ENCODE assay signal across 1 cellular context in genomic region chr17:1597861-1598342, GRCh38.
TF ChIP-seq lines count a peak whose summit lies in the region.

No MANE protein-coding gene starts in this region.

TF ChIP-seq in HepG2, 621 proteins besides CTCF, POLR2A, EP300 and RAD21 (continued from another document and continues in another):
- TF ChIP-seq SIX4 (CRISPR knock-in tag; IDR thresholded peaks at IDR 0.05) (no peak), ZNF747 (CRISPR knock-in tag; IDR thresholded peaks at IDR 0.05; ENCODE audit: borderline replicate concordance) (0 out of 2 replicates have a peak, but pooled peaks have one; percentile 19), PRDM15 (CRISPR knock-in tag; IDR thresholded peaks at IDR 0.05) (no peak), ETV5 (CRISPR knock-in tag; IDR thresholded peaks at IDR 0.05; ENCODE audit: borderline replicate concordance) (peak; percentile 92), FUBP1 (CRISPR knock-in tag; IDR thresholded peaks at IDR 0.05; ENCODE audit: borderline replicate concordance) (no peak), TBX2 (CRISPR knock-in tag; IDR thresholded peaks at IDR 0.05; ENCODE audit: borderline replicate concordance) (peak; percentile 67; the same call in 1 of the 2 replicates), ZNF616 (CRISPR knock-in tag; IDR thresholded peaks at IDR 0.05; ENCODE audit: low read depth) (0 out of 2 replicates have a peak, but pooled peaks have one; percentile 44), NCOA5 (CRISPR knock-in tag; IDR thresholded peaks at IDR 0.05) (no peak), ZNF263 (CRISPR knock-in tag; IDR thresholded peaks at IDR 0.05) (no peak), ATM (IDR thresholded peaks at IDR 0.05; ENCODE audit: borderline replicate concordance) (no peak), HHEX (CRISPR knock-in tag; IDR thresholded peaks at IDR 0.05) (no peak), NCOA2 (CRISPR knock-in tag; IDR thresholded peaks at IDR 0.05) (peak; percentile 77; the same call in 1 of the 2 replicates), GABPB1 (CRISPR knock-in tag; IDR thresholded peaks at IDR 0.05) (peak; percentile 49), GATAD2A (CRISPR knock-in tag; IDR thresholded peaks at IDR 0.05) (peak; percentile 92), ZNF264 (CRISPR knock-in tag; IDR thresholded peaks at IDR 0.05) (0 out of 2 replicates have a peak, but pooled peaks have one; percentile 35), SOX5 (CRISPR knock-in tag; IDR thresholded peaks at IDR 0.05; ENCODE audit: borderline replicate concordance) (peak; percentile 71), ZFP36L2 (CRISPR knock-in tag; IDR thresholded peaks at IDR 0.05) (no peak), ZNF605 (CRISPR knock-in tag; IDR thresholded peaks at IDR 0.05) (peak; percentile 90), AKAP8 (CRISPR knock-in tag; IDR thresholded peaks at IDR 0.05) (no peak), ZSCAN25 (CRISPR knock-in tag; IDR thresholded peaks at IDR 0.05) (no peak), ZNF577 (CRISPR knock-in tag; IDR thresholded peaks at IDR 0.05; ENCODE audit: borderline replicate concordance, low read depth) (no peak), ZNF784 (CRISPR knock-in tag; IDR thresholded peaks at IDR 0.05; ENCODE audit: borderline replicate concordance) (no peak), ERF (CRISPR knock-in tag; IDR thresholded peaks at IDR 0.05) (peak; percentile 75), ZFP37 (CRISPR knock-in tag; IDR thresholded peaks at IDR 0.05; ENCODE audit: borderline replicate concordance) (peak; percentile 56; the same call in 1 of the 2 replicates), HBP1 (CRISPR knock-in tag; IDR thresholded peaks at IDR 0.05; ENCODE audit: low read depth) (no peak), SAP130 (CRISPR knock-in tag; IDR thresholded peaks at IDR 0.05; ENCODE audit: low read depth) (peak; percentile 85), ASH2L (IDR thresholded peaks at IDR 0.05; ENCODE audit: insufficient read length, low read depth, low read length) (no peak), ETV6 (CRISPR knock-in tag; conservative IDR thresholded peaks at IDR 0.05) (no peak), PHF21A (CRISPR knock-in tag; IDR thresholded peaks at IDR 0.05) (peak; percentile 96), ZNF282 (IDR thresholded peaks at IDR 0.05; ENCODE audit: partially characterized antibody) (no peak), ZNF709 (CRISPR knock-in tag; IDR thresholded peaks at IDR 0.05) (peak; percentile 39; the same call in 1 of the 2 replicates), ZNF354B (CRISPR knock-in tag; IDR thresholded peaks at IDR 0.05) (no peak), HMG20A (CRISPR knock-in tag; IDR thresholded peaks at IDR 0.05; ENCODE audit: borderline replicate concordance) (peak; percentile 53; the same call in 1 of the 2 replicates), ZNF3 (CRISPR knock-in tag; IDR thresholded peaks at IDR 0.05) (no peak), ZBTB38 (CRISPR knock-in tag; IDR thresholded peaks at IDR 0.05) (peak; percentile 72), ZNF230 (CRISPR knock-in tag; IDR thresholded peaks at IDR 0.05) (no peak), BCL6 (CRISPR knock-in tag; IDR thresholded peaks at IDR 0.05) (peak; percentile 60), NKX3-1 (CRISPR knock-in tag; IDR thresholded peaks at IDR 0.05) (no peak), ZNF432 (CRISPR knock-in tag; IDR thresholded peaks at IDR 0.05; ENCODE audit: borderline replicate concordance) (no peak), TFE3 (CRISPR knock-in tag; IDR thresholded peaks at IDR 0.05) (0 out of 2 replicates have a peak, but pooled peaks have one; percentile 25), IRF1 (CRISPR knock-in tag; IDR thresholded peaks at IDR 0.05; ENCODE audit: low read depth) (no peak), THAP11 (CRISPR knock-in tag; IDR thresholded peaks at IDR 0.05) (peak; percentile 54), ZBTB14 (CRISPR knock-in tag; IDR thresholded peaks at IDR 0.05) (no peak), ZNF672 (CRISPR knock-in tag; IDR thresholded peaks at IDR 0.05) (no peak), ZNF225 (CRISPR knock-in tag; IDR thresholded peaks at IDR 0.05) (no peak), SMYD3 (CRISPR knock-in tag; IDR thresholded peaks at IDR 0.05) (0 out of 2 replicates have a peak, but pooled peaks have one; percentile 47), HOMEZ (CRISPR knock-in tag; IDR thresholded peaks at IDR 0.05; ENCODE audit: low read depth) (peak; percentile 72), NR2F2 (IDR thresholded peaks at IDR 0.05; ENCODE audit: borderline replicate concordance, low read depth) (no peak), ZMYM4 (CRISPR knock-in tag; IDR thresholded peaks at IDR 0.05) (0 out of 2 replicates have a peak, but pooled peaks have one; percentile 41)
- TF ChIP-seq, protein P1, sequence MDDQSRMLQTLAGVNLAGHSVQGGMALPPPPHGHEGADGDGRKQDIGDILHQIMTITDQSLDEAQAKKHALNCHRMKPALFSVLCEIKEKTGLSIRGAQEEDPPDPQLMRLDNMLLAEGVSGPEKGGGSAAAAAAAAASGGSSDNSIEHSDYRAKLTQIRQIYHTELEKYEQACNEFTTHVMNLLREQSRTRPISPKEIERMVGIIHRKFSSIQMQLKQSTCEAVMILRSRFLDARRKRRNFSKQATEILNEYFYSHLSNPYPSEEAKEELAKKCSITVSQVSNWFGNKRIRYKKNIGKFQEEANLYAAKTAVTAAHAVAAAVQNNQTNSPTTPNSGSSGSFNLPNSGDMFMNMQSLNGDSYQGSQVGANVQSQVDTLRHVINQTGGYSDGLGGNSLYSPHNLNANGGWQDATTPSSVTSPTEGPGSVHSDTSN (CRISPR knock-in tag; IDR thresholded peaks at IDR 0.05; ENCODE audit: borderline replicate concordance): no peak
- TF ChIP-seq, protein P2, sequence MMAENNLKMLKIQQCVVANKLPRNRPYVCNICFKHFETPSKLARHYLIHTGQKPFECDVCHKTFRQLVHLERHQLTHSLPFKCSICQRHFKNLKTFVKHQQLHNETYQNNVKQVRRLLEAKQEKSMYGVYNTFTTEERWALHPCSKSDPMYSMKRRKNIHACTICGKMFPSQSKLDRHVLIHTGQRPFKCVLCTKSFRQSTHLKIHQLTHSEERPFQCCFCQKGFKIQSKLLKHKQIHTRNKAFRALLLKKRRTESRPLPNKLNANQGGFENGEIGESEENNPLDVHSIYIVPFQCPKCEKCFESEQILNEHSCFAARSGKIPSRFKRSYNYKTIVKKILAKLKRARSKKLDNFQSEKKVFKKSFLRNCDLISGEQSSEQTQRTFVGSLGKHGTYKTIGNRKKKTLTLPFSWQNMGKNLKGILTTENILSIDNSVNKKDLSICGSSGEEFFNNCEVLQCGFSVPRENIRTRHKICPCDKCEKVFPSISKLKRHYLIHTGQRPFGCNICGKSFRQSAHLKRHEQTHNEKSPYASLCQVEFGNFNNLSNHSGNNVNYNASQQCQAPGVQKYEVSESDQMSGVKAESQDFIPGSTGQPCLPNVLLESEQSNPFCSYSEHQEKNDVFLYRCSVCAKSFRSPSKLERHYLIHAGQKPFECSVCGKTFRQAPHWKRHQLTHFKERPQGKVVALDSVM (CRISPR knock-in tag; IDR thresholded peaks at IDR 0.05): peak; percentile 59
- TF ChIP-seq, protein P3, sequence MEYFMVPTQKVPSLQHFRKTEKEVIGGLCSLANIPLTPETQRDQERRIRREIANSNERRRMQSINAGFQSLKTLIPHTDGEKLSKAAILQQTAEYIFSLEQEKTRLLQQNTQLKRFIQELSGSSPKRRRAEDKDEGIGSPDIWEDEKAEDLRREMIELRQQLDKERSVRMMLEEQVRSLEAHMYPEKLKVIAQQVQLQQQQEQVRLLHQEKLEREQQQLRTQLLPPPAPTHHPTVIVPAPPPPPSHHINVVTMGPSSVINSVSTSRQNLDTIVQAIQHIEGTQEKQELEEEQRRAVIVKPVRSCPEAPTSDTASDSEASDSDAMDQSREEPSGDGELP (IDR thresholded peaks at IDR 0.05; ENCODE audit: borderline replicate concordance, low read depth): peak; percentile 28; the same call in 1 of the 2 replicates
